16 cellular contexts compared by ENCODE assay signal in genomic region chr12:79522237-79522636, GRCh38.
"Had no signal": no experiment of that assay in that cellular context is flagged by ENCODE, and none has a peak within 500 bp of the region (broad histone marks: within the 10 kb centered on the region; RNA-seq: fewer than 3 reads in every experiment).

No MANE protein-coding gene starts in this region.

- H3K4me1 Mint-ChIP-seq: immature natural killer cell; stimulated activated memory B cell treated with anti-CD40 and anti-IgM and Interleukin-4, amounts not matched to agents 10 μg/mL and 1 μg/mL and 100 μg/mL, for 72 hours had no signal

- H3K4me1 ChIP-seq: ascending aorta, pancreas, thyroid gland had no signal

- H3K27ac ChIP-seq: esophagus squamous epithelium, pancreas, thyroid gland had no signal

- H3K27me3 Mint-ChIP-seq: stimulated activated memory B cell treated with anti-CD40 and anti-IgM and Interleukin-4, amounts not matched to agents 10 μg/mL and 1 μg/mL and 100 μg/mL, for 72 hours had no signal

- H3K9me3 Mint-ChIP-seq: activated naive CD4-positive, alpha-beta T cell treated with anti-CD3 and anti-CD28 coated beads for 36 hours; activated T-helper 2 cell treated with anti-CD3 and anti-CD28 coated beads, Interferon-gamma antibody, Interleukin-2, Interleukin-4, amounts not matched to agents 10 μg/mL and 5 μg/mL and 100 μg/mL, durations not matched to agents 14 hours and 24 hours and 36 hours; immature natural killer cell; neural crest cell had no signal

- H3K4me3 ChIP-seq: esophagus squamous epithelium, pancreas, thyroid gland had no signal

- ATAC-seq: stimulated activated memory B cell treated with anti-CD40 and anti-IgM and Interleukin-4, amounts not matched to agents 10 μg/mL and 1 μg/mL and 100 μg/mL, for 72 hours had no signal

- H3K36me3 Mint-ChIP-seq: immature natural killer cell had no signal

- DNase-seq: activated CD4-positive, alpha-beta T cell treated with anti-CD3 and anti-CD28 coated beads for 1 hour; activated CD4-positive, alpha-beta T cell treated with anti-CD3 and anti-CD28 coated beads, Interleukin-2, amount 50 U/mL, for 4 hours; activated naive CD4-positive, alpha-beta T cell treated with anti-CD3 and anti-CD28 coated beads for 36 hours; activated T-cell treated with anti-CD3 and anti-CD28 coated beads, Interleukin-2, amount 50 U/mL, for 1 hour; esophagus squamous epithelium; foreskin fibroblast; immature natural killer cell; pancreas; stimulated activated CD4-positive, alpha-beta T cell treated with anti-CD3 and anti-CD28 coated beads, Interleukin-2, amount 100 ng/mL, for 48 hours; T-helper 1 cell; T1000; thyroid gland had no signal

- H3K27me3 ChIP-seq: ascending aorta, esophagus squamous epithelium, pancreas, thyroid gland had no signal

- H3K9me3 ChIP-seq: ascending aorta, esophagus squamous epithelium, pancreas, thyroid gland had no signal

- H3K27ac Mint-ChIP-seq: activated naive CD4-positive, alpha-beta T cell treated with anti-CD3 and anti-CD28 coated beads for 36 hours; activated T-helper 2 cell treated with anti-CD3 and anti-CD28 coated beads, Interferon-gamma antibody, Interleukin-2, Interleukin-4, amounts not matched to agents 10 μg/mL and 5 μg/mL and 100 μg/mL, durations not matched to agents 14 hours and 24 hours and 36 hours; immature natural killer cell; stimulated activated memory B cell treated with anti-CD40 and anti-IgM and Interleukin-4, amounts not matched to agents 10 μg/mL and 1 μg/mL and 100 μg/mL, for 72 hours had no signal

- H3K36me3 ChIP-seq: ascending aorta, esophagus squamous epithelium, pancreas, thyroid gland had no signal

- H3K4me3 Mint-ChIP-seq: activated naive CD4-positive, alpha-beta T cell treated with anti-CD3 and anti-CD28 coated beads for 36 hours; immature natural killer cell; neural crest cell; stimulated activated memory B cell treated with anti-CD40 and anti-IgM and Interleukin-4, amounts not matched to agents 10 μg/mL and 1 μg/mL and 100 μg/mL, for 72 hours had no signal
